1 cellular context compared by ENCODE assay signal in genomic region chr20:54107600-54108393, GRCh38.
A peak's percentile ranks its signal among the peaks of the same experiment; 100 is the strongest.
TF ChIP-seq lines count a peak whose summit lies in the region.

No MANE protein-coding gene starts in this region.

TF ChIP-seq in liver, 16 proteins besides CTCF, POLR2A, EP300 and RAD21 (continued from another document):
- peak; percentile 74 for TF ChIP-seq REST (IDR thresholded peaks at IDR 0.05)
- no peak for TF ChIP-seq EGR1 (IDR thresholded peaks at IDR 0.05; ENCODE audit: low read depth in 2 of 2)
- no peak for TF ChIP-seq ZBTB33 (IDR thresholded peaks at IDR 0.05)
- peak; percentile 85 for TF ChIP-seq SP1 (IDR thresholded peaks at IDR 0.05)
- TF ChIP-seq GABPA (IDR thresholded peaks at IDR 0.05 in 1 of 2, conservative IDR thresholded peaks at IDR 0.05 in 1 of 2): peak in 1 of 2 donors; percentile 63
- peak; percentile 84 to 87 for TF ChIP-seq HNF4A (conservative IDR thresholded peaks at IDR 0.05)
- TF ChIP-seq HNF4G (IDR thresholded peaks at IDR 0.05): peak; percentile 6
- peak; percentile 16 to 80 for TF ChIP-seq JUND (IDR thresholded peaks at IDR 0.05)
- peak; percentile 60 for TF ChIP-seq FOXA1 (IDR thresholded peaks at IDR 0.05)
